ENCODE assay signal across 28 cellular contexts in the genomic region with DNA sequence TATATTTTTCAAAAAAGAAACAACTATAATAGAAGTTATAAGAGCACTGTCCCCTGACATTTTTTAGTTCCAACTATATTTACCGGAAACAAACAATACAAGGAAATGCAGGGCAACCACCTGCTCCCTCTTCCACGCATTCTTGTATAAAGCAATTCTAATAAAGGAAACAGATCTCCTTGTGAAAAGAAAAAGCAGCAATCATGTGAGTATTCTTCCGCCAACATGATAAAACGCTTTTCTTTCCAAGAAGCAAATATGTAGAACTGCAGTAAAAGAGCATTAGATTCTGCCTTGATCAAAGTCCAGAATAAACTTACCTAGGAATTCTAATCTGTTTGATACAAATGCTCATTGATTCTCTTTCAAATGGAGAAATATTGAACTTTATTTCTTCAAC.
"Had no signal": no experiment of that assay in that cellular context is flagged by ENCODE, and none has a peak within 500 bp of the region (broad histone marks: within the 10 kb centered on the region; RNA-seq: fewer than 3 reads in every experiment).

No MANE protein-coding gene starts in this region.

- H2AFZ ChIP-seq: hepatocyte had no signal

- H3K4me1 ChIP-seq: esophagus squamous epithelium, gastrocnemius medialis, heart right ventricle, left lung, lower lobe of right lung had no signal

- ATAC-seq: effector memory CD8-positive, alpha-beta T cell; esophagus mucosa; gastrocnemius medialis; heart right ventricle; left lung; left ventricle myocardium superior; lower lobe of right lung; naive thymus-derived CD4-positive, alpha-beta T cell; natural killer cell had no signal

- H3K9me3 ChIP-seq: esophagus squamous epithelium, gastrocnemius medialis, heart right ventricle, left lung, lower lobe of right lung had no signal

- H3K27me3 ChIP-seq: esophagus squamous epithelium, gastrocnemius medialis, heart right ventricle, hepatocyte, left lung had no signal

- H3K79me2 ChIP-seq: hepatocyte had no signal

- H3K4me2 ChIP-seq: hepatocyte had no signal

- DNase-seq: cortex of kidney; effector CD8-positive, alpha-beta T cell; effector memory CD8-positive, alpha-beta T cell; endodermal cell; erythroblast; esophagus squamous epithelium; foreskin fibroblast; foreskin melanocyte; gastrocnemius medialis; glutamatergic neuron; head of caudate nucleus; heart right ventricle; hypothalamus; immature natural killer cell; islet precursor cell; kidney; kidney glomerular epithelial cell; left lung; left ventricle myocardium superior; lower lobe of right lung; mesenchymal stem cell; naive thymus-derived CD4-positive, alpha-beta T cell; natural killer cell had no signal

- H3K36me3 ChIP-seq: esophagus squamous epithelium, gastrocnemius medialis, heart right ventricle, left lung, lower lobe of right lung had no signal

- H3K4me3 ChIP-seq: esophagus squamous epithelium, gastrocnemius medialis, heart right ventricle, hepatocyte, left lung, lower lobe of right lung had no signal

- H3K27ac ChIP-seq: epithelial cell of prostate, esophagus squamous epithelium, gastrocnemius medialis, heart right ventricle, hepatocyte, left lung, lower lobe of right lung had no signal

- FAIRE-seq: colon, endometrium, kidney had no signal
